Comparison of ENCODE assay signal across 21 cellular contexts in the genomic region with DNA sequence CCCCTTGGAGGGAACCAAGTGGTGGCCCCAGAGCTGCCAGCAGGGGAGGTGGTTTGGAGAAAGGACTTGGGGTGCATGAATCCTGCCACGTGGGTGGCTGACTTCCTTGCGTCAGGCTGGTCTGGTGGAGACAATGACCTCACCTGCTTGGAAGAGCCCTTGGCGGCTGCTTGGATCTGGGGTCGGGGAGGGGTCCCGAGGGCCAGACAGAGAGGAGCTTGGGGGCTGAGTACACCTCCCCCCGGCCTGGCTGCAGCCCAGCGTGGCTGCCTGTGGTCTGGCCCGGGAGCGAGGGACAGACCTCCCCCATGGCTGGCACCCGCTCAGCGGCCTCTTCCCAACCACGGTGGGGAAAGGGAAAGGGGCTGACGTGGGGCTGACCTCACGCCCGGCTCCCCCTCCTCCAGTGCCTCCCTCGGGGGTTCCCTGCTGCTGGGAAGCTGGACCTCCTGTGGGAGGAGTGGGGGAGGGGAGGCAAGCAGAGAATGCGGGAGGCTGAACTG. TPM values are rescaled to one million over a fixed set of nuclear protein-coding genes. Genes with fewer than 3 reads are reported as not detected.
DNase-seq lines count a peak whose midpoint lies in the region; TF ChIP-seq lines count a peak whose summit lies in the region.
"Had no signal": no experiment of that assay in that cellular context is flagged by ENCODE, and none has a peak within 500 bp of the region (broad histone marks: within the 10 kb centered on the region; RNA-seq: fewer than 3 reads in every experiment).

No MANE protein-coding gene starts in this region.

- no peak overlapping the region for H3K4me3 Mint-ChIP-seq in glutamatergic neuron (ENCODE audit: unreplicated experiment)

- TF ChIP-seq CTCF in choroid plexus epithelial cell (conservative IDR thresholded peaks at IDR 0.05; ENCODE audit: low read depth, low read length) (no peak), glutamatergic neuron (IDR thresholded peaks at IDR 0.05; ENCODE audit: partially characterized antibody, unreplicated experiment) (no peak)

- H3K4me1 ChIP-seq in BLaER1 treated with 17β-estradiol and CSF1 and Interleukin-3, amounts not matched to agents 10 nM and 100 nM, result peaks cover 10 to 48% (median 39%) of the 10 kb centered on the region in 10 experiments; a peak in 18 of 20 replicates
- H3K4me1 ChIP-seq in NT2/D1 (ENCODE audit: insufficient read depth, insufficient read length) (peaks cover 30% of the 10 kb centered on the region), mesendoderm (ENCODE audit: control insufficient read depth, low read depth, low read length) (peaks cover 9% of the 10 kb centered on the region)

- H3K27me3 Mint-ChIP-seq in glutamatergic neuron (ENCODE audit: unreplicated experiment), result peaks cover 4% of the 10 kb centered on the region

- no peak for DNase-seq in NT2/D1 (ENCODE audit: low read depth, low spot score)
- DNase-seq in choroid plexus epithelial cell (ENCODE audit: low read depth), result peak; percentile 63
- peak; percentile 28 for DNase-seq in mesendoderm
- no peak for DNase-seq in SKM-1 treated with dmso at 0.1 percent for 144 hours (lab: John Stamatoyannopoulos, UW; ENCODE audit: unreplicated experiment)
- no peak for DNase-seq in NCI-H1930 (lab: John Stamatoyannopoulos, UW)
- DNase-seq in T-helper 1 cell, result no peak
- DNase-seq in glutamatergic neuron, result no peak
- DNase-seq: C1 segment of cervical spinal cord, DMS79, NCI-H1105 treated with DMSO at 0.1 percent for 48 hours, NCI-H1694, NCI-H2107, NCI-H510A, NCI-H748 treated with DMSO at 0.1 percent for 48 hours, OCI-M1, SHP77 treated with DMSO at 0.1 percent for 48 hours, SK-N-SH had no signal

- H2BK5ac ChIP-seq in mesendoderm (ENCODE audit: low read length), result no peak overlapping the region

- H3K36me3 Mint-ChIP-seq in glutamatergic neuron (ENCODE audit: unreplicated experiment), result no peaks in the 10 kb centered on the region

- H3K18ac ChIP-seq in mesendoderm (ENCODE audit: low read length), result no peak overlapping the region

- H3K27me3 ChIP-seq in BLaER1 treated with 17β-estradiol and CSF1 and Interleukin-3, amounts not matched to agents 10 nM and 100 nM, result peaks cover 0 to 7% (median 0%) of the 10 kb centered on the region in 11 experiments; a peak in 2 of 22 replicates
- H3K27me3 ChIP-seq in NT2/D1 (ENCODE audit: insufficient read depth, insufficient read length), result no peaks in the 10 kb centered on the region
- H3K27me3 ChIP-seq in mesendoderm (ENCODE audit: insufficient read depth, low read length, poor library complexity), result no peaks in the 10 kb centered on the region

- H3K79me1 ChIP-seq in mesendoderm (ENCODE audit: low read length), result no peaks in the 10 kb centered on the region

- peaks cover 13% of the 10 kb centered on the region for H3K4me1 Mint-ChIP-seq in glutamatergic neuron (ENCODE audit: low read depth, unreplicated experiment)

- H2AK5ac ChIP-seq in mesendoderm (ENCODE audit: low read length), result no peak overlapping the region

- no peak overlapping the region for H3K27ac Mint-ChIP-seq in glutamatergic neuron (ENCODE audit: unreplicated experiment)

- H2BK120ac ChIP-seq in mesendoderm (ENCODE audit: low read depth, low read length), result no peak overlapping the region

- no CpG with 5 or more reads among the region's 17 CpGs for WGBS in mesendoderm (ENCODE audit: extremely low coverage, insufficient coverage, low lambda C conversion rate)

- H3K27ac ChIP-seq in BLaER1 treated with 17β-estradiol and CSF1 and Interleukin-3, amounts not matched to agents 10 nM and 100 nM, result no peak overlapping the region
- no peak overlapping the region for H3K27ac ChIP-seq in mesendoderm (ENCODE audit: low read depth, low read length)

- no peaks in the 10 kb centered on the region for H3K9me3 Mint-ChIP-seq in glutamatergic neuron (ENCODE audit: unreplicated experiment)

- peaks cover 0 to 9% (median 0%) of the 10 kb centered on the region in 11 experiments; a peak in 1 of 22 replicates for H4K20me1 ChIP-seq in BLaER1 treated with 17β-estradiol and CSF1 and Interleukin-3, amounts not matched to agents 10 nM and 100 nM

- no peak overlapping the region for H3K4ac ChIP-seq in mesendoderm (ENCODE audit: low read depth, low read length)

- H3K9ac ChIP-seq in BLaER1 treated with 17β-estradiol and CSF1 and Interleukin-3, amounts not matched to agents 10 nM and 100 nM, result no peak overlapping the region
- H3K9ac ChIP-seq in NT2/D1 (ENCODE audit: insufficient read length, low read depth), result peak overlapping the region; percentile 17
- H3K9ac ChIP-seq in mesendoderm (ENCODE audit: low read length), result no peak overlapping the region
- H3K9ac ChIP-seq: SK-N-SH had no signal

- H4K8ac ChIP-seq in mesendoderm (ENCODE audit: low read depth, low read length), result no peak overlapping the region

- H3K23ac ChIP-seq in mesendoderm (ENCODE audit: low read length), result no peak overlapping the region

- peak overlapping the region in 8 of 11 experiments; percentile 15 to 54 (median 46); a peak in 15 of 22 replicates for H3K4me2 ChIP-seq in BLaER1 treated with 17β-estradiol and CSF1 and Interleukin-3, amounts not matched to agents 10 nM and 100 nM
- H3K4me2 ChIP-seq in mesendoderm (ENCODE audit: low read length), result no peak overlapping the region
- H3K4me2 ChIP-seq: SK-N-SH had no signal

- no peaks in the 10 kb centered on the region for H3K36me3 ChIP-seq in BLaER1 treated with 17β-estradiol and CSF1 and Interleukin-3, amounts not matched to agents 10 nM and 100 nM
- H3K36me3 ChIP-seq in NT2/D1 (ENCODE audit: insufficient read depth, insufficient read length, low read length), result no peaks in the 10 kb centered on the region
- no peaks in the 10 kb centered on the region for H3K36me3 ChIP-seq in mesendoderm (ENCODE audit: control insufficient read depth, insufficient read depth, low read length)

- no peaks in the 10 kb centered on the region for H3K79me2 ChIP-seq in mesendoderm (ENCODE audit: control insufficient read depth, insufficient read depth, low read length)

- no peak overlapping the region for H3K4me3 ChIP-seq in BLaER1 treated with 17β-estradiol and CSF1 and Interleukin-3, amounts not matched to agents 10 nM and 100 nM
- H3K4me3 ChIP-seq in NT2/D1 (ENCODE audit: insufficient read length, low read depth), result no peak overlapping the region
- H3K4me3 ChIP-seq in choroid plexus epithelial cell (ENCODE audit: low read depth, low read length), result no peak overlapping the region
- H3K4me3 ChIP-seq in mesendoderm (ENCODE audit: low read length), result no peak overlapping the region

- no peak overlapping the region for H3K56ac ChIP-seq in mesendoderm (ENCODE audit: low read length)

- H4K5ac ChIP-seq in mesendoderm (ENCODE audit: low read length), result no peak overlapping the region

- no peak overlapping the region for H2BK15ac ChIP-seq in mesendoderm (replicated peaks; ENCODE audit: low read depth)

- peaks cover 0 to 13% (median 0%) of the 10 kb centered on the region in 11 experiments; a peak in 8 of 22 replicates for H3K9me3 ChIP-seq in BLaER1 treated with 17β-estradiol and CSF1 and Interleukin-3, amounts not matched to agents 10 nM and 100 nM (replicated peaks in 1 of 11)
- no peaks in the 10 kb centered on the region for H3K9me3 ChIP-seq in NT2/D1 (ENCODE audit: insufficient read depth, low read length)
- H3K9me3 ChIP-seq: SK-N-SH had no signal

RNA-seq across cellular contexts. Expression of gene LIF, which starts 13.8 kb away (rescaled TPM):
- polyA plus RNA-seq in mesendoderm (2013, experiment 1 of 2), result 1.0 TPM
- polyA plus RNA-seq in mesendoderm (2013, experiment 2 of 2), result 0.84 TPM
- total RNA-seq in glutamatergic neuron (ENCODE audit: unreplicated experiment), result 0.29 TPM

RNA-seq across cellular contexts. Expression of gene OSM, which starts 33.9 kb away (rescaled TPM):
- polyA plus RNA-seq in mesendoderm (2013, experiment 1 of 2), result not detected
- not detected for polyA plus RNA-seq in mesendoderm (2013, experiment 2 of 2)
- total RNA-seq in glutamatergic neuron (ENCODE audit: unreplicated experiment), result not detected
- total RNA-seq: G401, LHCN-M2, RPMI7951 had no signal
- polyA plus RNA-seq: SK-N-SH had no signal

RNA-seq across cellular contexts. Expression of gene CASTOR1, which starts 56.5 kb away (rescaled TPM):
- 3.3 TPM for polyA plus RNA-seq in mesendoderm (2013, experiment 1 of 2)
- 3.4 TPM for polyA plus RNA-seq in mesendoderm (2013, experiment 2 of 2)
- 4.5 TPM for total RNA-seq in glutamatergic neuron (ENCODE audit: unreplicated experiment)

Comparison
In these comparisons a context has a peak if more than half of its experiments do, and no peak if none do; other contexts are left out.
1. DNase-seq: peak in choroid plexus epithelial cell (single experiment) and mesendoderm (single experiment); none in NT2/D1 (single experiment), SKM-1 treated with dmso at 0.1 percent for 144 hours (single experiment), NCI-H1930 (0 of 2), T-helper 1 cell (0 of 5) and glutamatergic neuron (single experiment).